Comparison of ENCODE assay signal across 1 cellular context in genomic region chr15:55587321-55588069, GRCh38.
TF ChIP-seq lines count a peak whose summit lies in the region.

No MANE protein-coding gene starts in this region.

TF ChIP-seq in HepG2, 621 proteins besides CTCF, POLR2A, EP300 and RAD21 (continued from another document and continues in another):
- peak; percentile 46; the same call in 1 of the 2 replicates for TF ChIP-seq POGK (CRISPR knock-in tag; conservative IDR thresholded peaks at IDR 0.05)
- no peak for TF ChIP-seq USF2 (IDR thresholded peaks at IDR 0.05; ENCODE audit: low read depth, low read length)
- TF ChIP-seq USF2 (CRISPR knock-in tag; IDR thresholded peaks at IDR 0.05; ENCODE audit: borderline replicate concordance) = no peak
- no peak for TF ChIP-seq ISL2 (CRISPR knock-in tag; IDR thresholded peaks at IDR 0.05)
- TF ChIP-seq NFKB2 (CRISPR knock-in tag; IDR thresholded peaks at IDR 0.05; ENCODE audit: borderline replicate concordance) = peak; percentile 47; the same call in 1 of the 2 replicates
- TF ChIP-seq ZMYM4 (CRISPR knock-in tag; IDR thresholded peaks at IDR 0.05) = no peak
- no peak for TF ChIP-seq TAF15 (IDR thresholded peaks at IDR 0.05; ENCODE audit: low read depth, low read length, poor library complexity, severe bottlenecking)
- peak; percentile 38; the same call in 1 of the 2 replicates for TF ChIP-seq HOXA3 (CRISPR knock-in tag; IDR thresholded peaks at IDR 0.05)
- no peak; the same call in 1 of the 2 replicates for TF ChIP-seq NCOA2 (CRISPR knock-in tag; IDR thresholded peaks at IDR 0.05)
- TF ChIP-seq ZNF784 (CRISPR knock-in tag; IDR thresholded peaks at IDR 0.05; ENCODE audit: borderline replicate concordance) = 0 out of 2 replicates have a peak, but pooled peaks have one; percentile 30
- TF ChIP-seq ZNF687 (CRISPR knock-in tag; IDR thresholded peaks at IDR 0.05) = peak; percentile 67
- TF ChIP-seq KDM2A (CRISPR knock-in tag; IDR thresholded peaks at IDR 0.05; ENCODE audit: borderline replicate concordance, low read depth) = peak; percentile 71
- TF ChIP-seq ZNF430 (CRISPR knock-in tag; IDR thresholded peaks at IDR 0.05) = no peak
- TF ChIP-seq ELF3 (CRISPR knock-in tag; IDR thresholded peaks at IDR 0.05) = no peak
- TF ChIP-seq TCF7 (IDR thresholded peaks at IDR 0.05; ENCODE audit: low read depth) = peak; percentile 81
- TF ChIP-seq CBX2 (IDR thresholded peaks at IDR 0.05; ENCODE audit: low read depth, low read length) = peak; percentile 66; the same call in 1 of the 2 replicates
- TF ChIP-seq CBX2 (CRISPR knock-in tag; IDR thresholded peaks at IDR 0.05; ENCODE audit: low read depth) = no peak
- TF ChIP-seq ZBTB20 (CRISPR knock-in tag; IDR thresholded peaks at IDR 0.05; ENCODE audit: borderline replicate concordance, low read depth) = no peak
- TF ChIP-seq ZNF562 (CRISPR knock-in tag; IDR thresholded peaks at IDR 0.05; ENCODE audit: borderline replicate concordance) = no peak
- TF ChIP-seq PHB2 (IDR thresholded peaks at IDR 0.05; ENCODE audit: partially characterized antibody) = no peak
- TF ChIP-seq CENPX (CRISPR knock-in tag; IDR thresholded peaks at IDR 0.05) = no peak
- peak; percentile 60 for TF ChIP-seq MAX (IDR thresholded peaks at IDR 0.05)
- TF ChIP-seq GABPB1 (CRISPR knock-in tag; IDR thresholded peaks at IDR 0.05) = peak; percentile 33; the same call in 1 of the 2 replicates
- TF ChIP-seq MIXL1 (CRISPR knock-in tag; IDR thresholded peaks at IDR 0.05) = no peak
- no peak for TF ChIP-seq ATF6 (CRISPR knock-in tag; conservative IDR thresholded peaks at IDR 0.05)
- TF ChIP-seq ZNF709 (CRISPR knock-in tag; IDR thresholded peaks at IDR 0.05) = no peak
- peak; percentile 48; the same call in 1 of the 2 replicates for TF ChIP-seq ZNF777 (CRISPR knock-in tag; IDR thresholded peaks at IDR 0.05)
- 0 out of 2 replicates have a peak, but pooled peaks have one; percentile 38 for TF ChIP-seq ZFP91 (CRISPR knock-in tag; IDR thresholded peaks at IDR 0.05; ENCODE audit: borderline replicate concordance)
- TF ChIP-seq PATZ1 (CRISPR knock-in tag; IDR thresholded peaks at IDR 0.05) = peak; percentile 47; the same call in 1 of the 2 replicates
- no peak for TF ChIP-seq ZNF761 (CRISPR knock-in tag; conservative IDR thresholded peaks at IDR 0.05)
- TF ChIP-seq HES4 (CRISPR knock-in tag; IDR thresholded peaks at IDR 0.05; ENCODE audit: borderline replicate concordance) = no peak
- no peak for TF ChIP-seq KAT2B (IDR thresholded peaks at IDR 0.05; ENCODE audit: borderline replicate concordance, low read depth, low read length)
- no peak for TF ChIP-seq KLF9 (CRISPR knock-in tag; IDR thresholded peaks at IDR 0.05; ENCODE audit: low read depth)
- no peak for TF ChIP-seq ZNF720 (CRISPR knock-in tag; IDR thresholded peaks at IDR 0.05)
- no peak for TF ChIP-seq E2F1 (CRISPR knock-in tag; IDR thresholded peaks at IDR 0.05)
- TF ChIP-seq ZNF574 (CRISPR knock-in tag; IDR thresholded peaks at IDR 0.05) = 0 out of 2 replicates have a peak, but pooled peaks have one; percentile 31
- peak; percentile 56; the same call in 1 of the 2 replicates for TF ChIP-seq CBFB (CRISPR knock-in tag; IDR thresholded peaks at IDR 0.05)
- TF ChIP-seq ZFX (CRISPR knock-in tag; IDR thresholded peaks at IDR 0.05; ENCODE audit: low read depth) = peak; percentile 58
- peak; percentile 45; the same call in 1 of the 2 replicates for TF ChIP-seq TFDP1 (CRISPR knock-in tag; IDR thresholded peaks at IDR 0.05; ENCODE audit: borderline replicate concordance)
- no peak for TF ChIP-seq TAF1 (CRISPR knock-in tag; IDR thresholded peaks at IDR 0.05)
- TF ChIP-seq ZNF629 (CRISPR knock-in tag; conservative IDR thresholded peaks at IDR 0.05) = peak; percentile 54
